Comparison of ENCODE assay signal across 19 cellular contexts in genomic region chr17:81066072-81066471, GRCh38. TPM values are rescaled to one million over a fixed set of nuclear protein-coding genes. Genes with fewer than 3 reads are reported as not detected.
DNase-seq lines count a peak whose midpoint lies in the region; ATAC-seq lines count a peak whose summit lies in the region.
"Had no signal": no experiment of that assay in that cellular context is flagged by ENCODE, and none has a peak within 500 bp of the region (broad histone marks: within the 10 kb centered on the region; RNA-seq: fewer than 3 reads in every experiment).

No MANE protein-coding gene starts in this region.

- peak overlapping the region; percentile 52 for H3K4me2 ChIP-seq in skeletal muscle satellite cell (ENCODE audit: low read length)

- H3K4me3 ChIP-seq in skeletal muscle satellite cell (ENCODE audit: low read length) (no peak overlapping the region), aorta (ENCODE audit: low read length in 2 of 2) (no peak overlapping the region)

- 93 to 94% methylated on average over 9 of the region's 9 CpGs for WGBS in aorta, 2 donors

- intact Hi-C loops in aorta (cut with DNase I) = no loop called here

- peaks cover 33% of the 10 kb centered on the region for H3K4me1 ChIP-seq in skeletal muscle satellite cell (ENCODE audit: control insufficient read depth, insufficient read depth, low read length)
- H3K4me1 ChIP-seq in aorta (ENCODE audit: control insufficient read depth in 1 of 2, insufficient read depth in 2 of 2, low read length in 2 of 2) = no peaks in the 10 kb centered on the region

- ATAC-seq in aorta (ENCODE audit: low FRiP score) (no peak), HG03159 (IDR thresholded peaks at IDR 0.05; ENCODE audit: unreplicated experiment) (no peak)

- DNase-seq in LHCN-M2 (ENCODE audit: low read depth) = peak; percentile 17
- peak; percentile 94 for DNase-seq in SW480 (ENCODE audit: low spot score)
- peak; percentile 23 for DNase-seq in glomerular visceral epithelial cell (ENCODE audit: extremely low spot score)
- DNase-seq in AG08395 (ENCODE audit: low spot score) = no peak
- no peak for DNase-seq in aorta
- DNase-seq in UCSD-AML1 (lab: John Stamatoyannopoulos, UW; ENCODE audit: unreplicated experiment) = no peak
- DNase-seq: activated CD4-positive, alpha-beta T cell treated with anti-CD3 and anti-CD28 coated beads for 1 hour; activated CD8-positive, alpha-beta memory T cell treated with anti-CD3 and anti-CD28 coated beads, Interleukin-2, amount 50 U/mL, for 48 hours; activated naive CD4-positive, alpha-beta T cell treated with anti-CD3 and anti-CD28 coated beads, Interleukin-2, amount 10 ng/mL, durations not matched to agents 7 days and 5 days; brain microvascular endothelial cell; DMS53; effector memory CD4-positive, alpha-beta T cell; foreskin melanocyte; NCI-H1092 treated with DMSO at 0.1 percent for 48 hours; NCI-H524 treated with DMSO at 0.1 percent for 48 hours; nucleus accumbens; T-helper 1 cell had no signal

- no peaks in the 10 kb centered on the region for H3K9me3 ChIP-seq in skeletal muscle satellite cell (replicated peaks; ENCODE audit: low read length)
- H3K9me3 ChIP-seq in aorta (ENCODE audit: control insufficient read depth, low read length) = no peaks in the 10 kb centered on the region

- H3K27ac ChIP-seq in aorta (ENCODE audit: low read depth in 1 of 2, low read length in 2 of 2) = no peak overlapping the region
- H3K27ac ChIP-seq: brain microvascular endothelial cell had no signal

- H3K36me3 ChIP-seq in skeletal muscle satellite cell (ENCODE audit: insufficient read depth, low read length) (peaks cover 6% of the 10 kb centered on the region), aorta (ENCODE audit: control insufficient read depth in 1 of 2, insufficient read depth in 2 of 2, low read length in 1 of 2) (no peaks in the 10 kb centered on the region)

- H3K9ac ChIP-seq in skeletal muscle satellite cell (ENCODE audit: low read depth, low read length) = no peak overlapping the region

- H3K27me3 ChIP-seq in skeletal muscle satellite cell (ENCODE audit: control insufficient read depth, insufficient read depth, low read length) (no peaks in the 10 kb centered on the region), aorta (ENCODE audit: control insufficient read depth in 1 of 2, insufficient read depth in 2 of 2, low read length in 1 of 2) (no peaks in the 10 kb centered on the region)
- H3K27me3 ChIP-seq: brain microvascular endothelial cell had no signal

RNA-seq across cellular contexts. Expression of gene BAIAP2, which starts 31.1 kb away (rescaled TPM):
- 15.2 and 22.0 TPM in 2 replicates for total RNA-seq in LHCN-M2 (2014; rRNA removed)
- polyA plus RNA-seq in LHCN-M2 (2012) = 38.8 TPM
- total RNA-seq in skeletal muscle satellite cell (2012; rRNA removed) = 25.8 and 35.5 TPM in 2 replicates
- 10 to 100 TPM; 19.2 to 23.7 TPM for total RNA-seq in aorta
- polyA plus RNA-seq in aorta = 1 to 10 TPM; 1.7 to 9.5 TPM

Comparison
In these comparisons a context has a peak if more than half of its experiments do, and no peak if none do; other contexts are left out.
1. DNase-seq: peak in LHCN-M2 (single experiment), SW480 (single experiment) and glomerular visceral epithelial cell (single experiment); none in AG08395 (single experiment), aorta (0 of 2) and UCSD-AML1 (single experiment).